Comparison of ENCODE assay signal across 1 cellular context in genomic region chr2:120367649-120368048, GRCh38.
TF ChIP-seq lines count a peak whose summit lies in the region.

No MANE protein-coding gene starts in this region.

TF ChIP-seq in GM23338, 12 proteins besides CTCF, POLR2A, EP300 and RAD21 (continued from another document):
- TF ChIP-seq ZNF462 (CRISPR knock-in tag; IDR thresholded peaks at IDR 0.05): no peak
- TF ChIP-seq JUNB (IDR thresholded peaks at IDR 0.05; ENCODE audit: unreplicated experiment): no peak
- no peak for TF ChIP-seq EZH2phosphoT487 (IDR thresholded peaks at IDR 0.05; ENCODE audit: unreplicated experiment)
- TF ChIP-seq, protein P1, sequence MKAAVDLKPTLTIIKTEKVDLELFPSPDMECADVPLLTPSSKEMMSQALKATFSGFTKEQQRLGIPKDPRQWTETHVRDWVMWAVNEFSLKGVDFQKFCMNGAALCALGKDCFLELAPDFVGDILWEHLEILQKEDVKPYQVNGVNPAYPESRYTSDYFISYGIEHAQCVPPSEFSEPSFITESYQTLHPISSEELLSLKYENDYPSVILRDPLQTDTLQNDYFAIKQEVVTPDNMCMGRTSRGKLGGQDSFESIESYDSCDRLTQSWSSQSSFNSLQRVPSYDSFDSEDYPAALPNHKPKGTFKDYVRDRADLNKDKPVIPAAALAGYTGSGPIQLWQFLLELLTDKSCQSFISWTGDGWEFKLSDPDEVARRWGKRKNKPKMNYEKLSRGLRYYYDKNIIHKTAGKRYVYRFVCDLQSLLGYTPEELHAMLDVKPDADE (IDR thresholded peaks at IDR 0.05): no peak
- no peak for TF ChIP-seq ZNF331 (CRISPR knock-in tag; IDR thresholded peaks at IDR 0.05; ENCODE audit: low read depth)
- no peak for TF ChIP-seq ZNF114 (CRISPR knock-in tag; IDR thresholded peaks at IDR 0.05)
- no peak for TF ChIP-seq STAT1 (IDR thresholded peaks at IDR 0.05; ENCODE audit: unreplicated experiment)
- TF ChIP-seq POLR2AphosphoS5 (IDR thresholded peaks at IDR 0.05; ENCODE audit: low read depth): no peak
- TF ChIP-seq, protein P2, sequence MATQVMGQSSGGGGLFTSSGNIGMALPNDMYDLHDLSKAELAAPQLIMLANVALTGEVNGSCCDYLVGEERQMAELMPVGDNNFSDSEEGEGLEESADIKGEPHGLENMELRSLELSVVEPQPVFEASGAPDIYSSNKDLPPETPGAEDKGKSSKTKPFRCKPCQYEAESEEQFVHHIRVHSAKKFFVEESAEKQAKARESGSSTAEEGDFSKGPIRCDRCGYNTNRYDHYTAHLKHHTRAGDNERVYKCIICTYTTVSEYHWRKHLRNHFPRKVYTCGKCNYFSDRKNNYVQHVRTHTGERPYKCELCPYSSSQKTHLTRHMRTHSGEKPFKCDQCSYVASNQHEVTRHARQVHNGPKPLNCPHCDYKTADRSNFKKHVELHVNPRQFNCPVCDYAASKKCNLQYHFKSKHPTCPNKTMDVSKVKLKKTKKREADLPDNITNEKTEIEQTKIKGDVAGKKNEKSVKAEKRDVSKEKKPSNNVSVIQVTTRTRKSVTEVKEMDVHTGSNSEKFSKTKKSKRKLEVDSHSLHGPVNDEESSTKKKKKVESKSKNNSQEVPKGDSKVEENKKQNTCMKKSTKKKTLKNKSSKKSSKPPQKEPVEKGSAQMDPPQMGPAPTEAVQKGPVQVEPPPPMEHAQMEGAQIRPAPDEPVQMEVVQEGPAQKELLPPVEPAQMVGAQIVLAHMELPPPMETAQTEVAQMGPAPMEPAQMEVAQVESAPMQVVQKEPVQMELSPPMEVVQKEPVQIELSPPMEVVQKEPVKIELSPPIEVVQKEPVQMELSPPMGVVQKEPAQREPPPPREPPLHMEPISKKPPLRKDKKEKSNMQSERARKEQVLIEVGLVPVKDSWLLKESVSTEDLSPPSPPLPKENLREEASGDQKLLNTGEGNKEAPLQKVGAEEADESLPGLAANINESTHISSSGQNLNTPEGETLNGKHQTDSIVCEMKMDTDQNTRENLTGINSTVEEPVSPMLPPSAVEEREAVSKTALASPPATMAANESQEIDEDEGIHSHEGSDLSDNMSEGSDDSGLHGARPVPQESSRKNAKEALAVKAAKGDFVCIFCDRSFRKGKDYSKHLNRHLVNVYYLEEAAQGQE (IDR thresholded peaks at IDR 0.05; ENCODE audit: unreplicated experiment): no peak
- no peak for TF ChIP-seq EZH2 (IDR thresholded peaks at IDR 0.05; ENCODE audit: low read depth, unreplicated experiment)
